Comparison of ENCODE assay signal across 19 cellular contexts in genomic region chr1:9731051-9731537, GRCh38.
DNase-seq lines count a peak whose midpoint lies in the region; ATAC-seq and TF ChIP-seq lines count a peak whose summit lies in the region.
"Had no signal": no experiment of that assay in that cellular context is flagged by ENCODE, and none has a peak within 500 bp of the region (broad histone marks: within the 10 kb centered on the region; RNA-seq: fewer than 3 reads in every experiment).

No MANE protein-coding gene starts in this region.

- peak overlapping the region; percentile 68 to 93 (median 83) for H3K27ac Mint-ChIP-seq in CD4-positive, alpha-beta memory T cell
- H3K27ac Mint-ChIP-seq in H9 = peak overlapping the region in 2 of 3 experiments; percentile 35 to 47; a peak in 2 of 7 replicates
- peak overlapping the region; percentile 71 for H3K27ac Mint-ChIP-seq in activated naive CD8-positive, alpha-beta T cell treated with anti-CD3 and anti-CD28 coated beads, Interleukin-2, amount 50 U/mL, for 24 hours
- H3K27ac Mint-ChIP-seq in nephron progenitor cell = peak overlapping the region; percentile 84

- TF ChIP-seq CTCF in H9 (conservative IDR thresholded peaks at IDR 0.05) (no peak), nephron progenitor cell (IDR thresholded peaks at IDR 0.05) (no peak)

- peaks cover 0 to 7% (median 0%) of the 10 kb centered on the region in 8 donors for H3K9me3 Mint-ChIP-seq in CD4-positive, alpha-beta memory T cell
- no peaks in the 10 kb centered on the region for H3K9me3 Mint-ChIP-seq in H9
- no peaks in the 10 kb centered on the region for H3K9me3 Mint-ChIP-seq in activated naive CD8-positive, alpha-beta T cell treated with anti-CD3 and anti-CD28 coated beads, Interleukin-2, amount 50 U/mL, for 24 hours
- H3K9me3 Mint-ChIP-seq in nephron progenitor cell = peaks cover 6% of the 10 kb centered on the region
- H3K9me3 Mint-ChIP-seq: brain had no signal

- H4K8ac ChIP-seq in H9 (replicated peaks; ENCODE audit: insufficient read length, low read depth, low read length) = no peak overlapping the region

- peaks cover 67 to 87% of the 10 kb centered on the region in 2 donors for H3K36me3 Mint-ChIP-seq in CD4-positive, alpha-beta memory T cell
- H3K36me3 Mint-ChIP-seq in H9 (ENCODE audit: insufficient read depth in 1 of 3, low read depth in 3 of 3) (peaks cover 62 to 87% (median 82%) of the 10 kb centered on the region in 3 experiments), nephron progenitor cell (ENCODE audit: low read depth) (peaks cover 91% of the 10 kb centered on the region)
- peaks cover 67% of the 10 kb centered on the region for H3K36me3 Mint-ChIP-seq in activated naive CD8-positive, alpha-beta T cell treated with anti-CD3 and anti-CD28 coated beads, Interleukin-2, amount 50 U/mL, for 24 hours (ENCODE audit: low read depth)

- peaks cover 41% of the 10 kb centered on the region for H3K4me1 ChIP-seq in CD4-positive, alpha-beta memory T cell (ENCODE audit: insufficient read depth, low read length)
- no peaks in the 10 kb centered on the region for H3K4me1 ChIP-seq in H9 (ENCODE audit: insufficient read depth, low read length)
- H3K4me1 ChIP-seq: esophagus squamous epithelium, neural progenitor cell, transverse colon had no signal

- H3K18ac ChIP-seq in H9 (ENCODE audit: insufficient read length, low read depth, low read length) = no peak overlapping the region

- no peak overlapping the region for H4K5ac ChIP-seq in H9 (ENCODE audit: insufficient read length, low read depth, low read length)

- POLR2A ChIA-PET in CD4-positive, alpha-beta memory T cell (lab: Charles Lee; ENCODE audit: partially characterized antibody) = interaction anchor here (0.5 to 12.0 kb wide), 5 partner anchors 16 to 104 kb away, joined by 3 to 187 read pairs (median 8); no protein-coding TSS in a partner anchor

- H4K91ac ChIP-seq in H9 (ENCODE audit: insufficient read length, low read depth, low read length) = no peak overlapping the region

- H3K79me1 ChIP-seq in H9 (ENCODE audit: insufficient read depth, low read depth, low read length, poor library complexity, severe bottlenecking) = no peaks in the 10 kb centered on the region

- no peaks in the 10 kb centered on the region for H3K27me3 ChIP-seq in CD4-positive, alpha-beta memory T cell (ENCODE audit: insufficient read depth, low read length)
- no peaks in the 10 kb centered on the region for H3K27me3 ChIP-seq in H9 (ENCODE audit: insufficient read depth, low read length)
- H3K27me3 ChIP-seq: esophagus squamous epithelium, neural progenitor cell, transverse colon had no signal

- H3K14ac ChIP-seq in H9 (ENCODE audit: insufficient read depth, low read length) = no peak overlapping the region

- H3K27ac ChIP-seq in CD4-positive, alpha-beta memory T cell (ENCODE audit: low read depth, low read length) = no peak overlapping the region
- no peak overlapping the region for H3K27ac ChIP-seq in H9 (ENCODE audit: insufficient read length, low read depth, low read length)
- H3K27ac ChIP-seq: neural progenitor cell, transverse colon had no signal

- no peak overlapping the region for H3K23ac ChIP-seq in H9 (ENCODE audit: insufficient read length, low read depth, low read length)

- H3K4me1 Mint-ChIP-seq in CD4-positive, alpha-beta memory T cell = peaks cover 23 to 68% (median 49%) of the 10 kb centered on the region in 4 donors
- H3K4me1 Mint-ChIP-seq in H9 (no peaks in the 10 kb centered on the region; a peak in 1 of 4 replicates), nephron progenitor cell (peaks cover 14% of the 10 kb centered on the region)
- peaks cover 52% of the 10 kb centered on the region for H3K4me1 Mint-ChIP-seq in activated naive CD8-positive, alpha-beta T cell treated with anti-CD3 and anti-CD28 coated beads, Interleukin-2, amount 50 U/mL, for 24 hours
- H3K4me1 Mint-ChIP-seq: brain, neural progenitor cell had no signal

- no peaks in the 10 kb centered on the region for H3K79me2 ChIP-seq in H9 (ENCODE audit: insufficient read depth, low read length)

- H3K23me2 ChIP-seq in H9 (ENCODE audit: insufficient read length, low read depth, low read length, poor library complexity, severe bottlenecking) = no peaks in the 10 kb centered on the region

- peak overlapping the region in 3 of 8 donors; percentile 22 to 49 (median 42) for H3K4me3 Mint-ChIP-seq in CD4-positive, alpha-beta memory T cell
- H3K4me3 Mint-ChIP-seq in H9 = no peak overlapping the region
- no peak overlapping the region for H3K4me3 Mint-ChIP-seq in activated naive CD8-positive, alpha-beta T cell treated with anti-CD3 and anti-CD28 coated beads, Interleukin-2, amount 50 U/mL, for 24 hours
- no peak overlapping the region for H3K4me3 Mint-ChIP-seq in nephron progenitor cell
- H3K4me3 Mint-ChIP-seq: brain, neural progenitor cell had no signal

- H2BK5ac ChIP-seq in H9 (ENCODE audit: insufficient read length, low read length) = no peak overlapping the region

- H3K4me3 ChIP-seq in CD4-positive, alpha-beta memory T cell (ENCODE audit: low read length in 2 of 2) = no peak overlapping the region
- H3K4me3 ChIP-seq: esophagus squamous epithelium, neural progenitor cell, transverse colon had no signal

- no peak overlapping the region for H2BK15ac ChIP-seq in H9 (ENCODE audit: low read depth, low read length)

- no CpG with 5 or more reads among the region's 31 CpGs for WGBS in H9 (ENCODE audit: extremely low coverage, insufficient read length, low lambda C conversion rate)

- no peak for DNase-seq in CD4-positive, alpha-beta memory T cell
- DNase-seq in H9 (no peak), nephron progenitor cell (no peak), hepatic stellate cell (ENCODE audit: low spot score) (no peak), NK-92 (lab: John Stamatoyannopoulos, UW; ENCODE audit: unreplicated experiment) (no peak)
- no peak for DNase-seq in activated naive CD8-positive, alpha-beta T cell treated with anti-CD3 and anti-CD28 coated beads, Interleukin-2, amount 50 U/mL, for 24 hours
- DNase-seq: activated CD8-positive, alpha-beta memory T cell treated with anti-CD3 and anti-CD28 coated beads for 24 hours; activated gamma-delta T cell treated with Interleukin-2 at 50 U/mL for 16 hours; DND-41; esophagus squamous epithelium; mammary epithelial cell; NCI-H2081 treated with DMSO at 0.1 percent for 48 hours; NCI-H524 treated with DMSO at 0.1 percent for 48 hours; stimulated activated CD4-positive, alpha-beta T cell treated with anti-CD3 and anti-CD28 coated beads, Interleukin-2, amount 100 ng/mL, for 48 hours; stimulated activated CD8-positive, alpha-beta memory T cell treated with anti-CD3 and anti-CD28 coated beads, Interleukin-4, amount 100 ng/mL, for 48 hours had no signal

- no peak for ATAC-seq in activated naive CD8-positive, alpha-beta T cell treated with anti-CD3 and anti-CD28 coated beads, Interleukin-2, amount 50 U/mL, for 24 hours
- ATAC-seq in GM19452 (IDR thresholded peaks at IDR 0.05; ENCODE audit: unreplicated experiment) = no peak

- CTCF ChIA-PET in CD4-positive, alpha-beta memory T cell (lab: Charles Lee; ENCODE audit: partially characterized antibody) = interaction anchor here (0.9 to 1.7 kb wide), 6 partner anchors 9 to 137 kb away, joined by 3 to 8 read pairs (median 3); no protein-coding TSS in a partner anchor

- no peak overlapping the region for H2BK120ac ChIP-seq in H9 (ENCODE audit: low read depth, low read length, poor library complexity, severe bottlenecking)

- H3T11ph ChIP-seq in H9 (ENCODE audit: low read length) = no peak overlapping the region

- H4K20me1 ChIP-seq in H9 (ENCODE audit: control insufficient read depth, insufficient read depth, insufficient read length) = no peaks in the 10 kb centered on the region

- H2BK20ac ChIP-seq in H9 (ENCODE audit: low read depth, low read length, poor library complexity, severe bottlenecking) = no peak overlapping the region

- peaks cover 73% of the 10 kb centered on the region for H3K36me3 ChIP-seq in CD4-positive, alpha-beta memory T cell (ENCODE audit: insufficient read depth, low read length)
- H3K36me3 ChIP-seq: neural progenitor cell had no signal

- no peak overlapping the region for H3K4me2 ChIP-seq in H9 (ENCODE audit: insufficient read depth, insufficient read length, low read length)
- H3K4me2 ChIP-seq: neural progenitor cell had no signal

- H3K9ac ChIP-seq in H9 (ENCODE audit: extremely low read depth, insufficient read length, low read length) = no peak overlapping the region
- H3K9ac ChIP-seq: neural progenitor cell had no signal

- no peak overlapping the region for H3K56ac ChIP-seq in H9 (ENCODE audit: insufficient read length, low read depth, low read length)

- H2AK5ac ChIP-seq in H9 (ENCODE audit: insufficient read length, low read length) = no peak overlapping the region

- no peaks in the 10 kb centered on the region for H3K27me3 Mint-ChIP-seq in CD4-positive, alpha-beta memory T cell
- H3K27me3 Mint-ChIP-seq in H9 (ENCODE audit: low read depth) = peaks cover 2% of the 10 kb centered on the region; the same call in 1 of the 2 replicates
- no peaks in the 10 kb centered on the region for H3K27me3 Mint-ChIP-seq in activated naive CD8-positive, alpha-beta T cell treated with anti-CD3 and anti-CD28 coated beads, Interleukin-2, amount 50 U/mL, for 24 hours
- peaks cover 4% of the 10 kb centered on the region for H3K27me3 Mint-ChIP-seq in nephron progenitor cell (ENCODE audit: low read depth, poor library complexity)

- no peak overlapping the region for H2BK12ac ChIP-seq in H9 (ENCODE audit: insufficient read length, low read depth, low read length)

- intact Hi-C loops in CD4-positive, alpha-beta memory T cell (cut with micrococcal nuclease) = no loop called here

- no peak overlapping the region for H2AFZ ChIP-seq in H9 (ENCODE audit: low read length)
- H2AFZ ChIP-seq: neural progenitor cell had no signal

- no peaks in the 10 kb centered on the region for H3K9me3 ChIP-seq in CD4-positive, alpha-beta memory T cell (ENCODE audit: control insufficient read depth in 1 of 2, low read length in 2 of 2)
- peaks cover 5% of the 10 kb centered on the region for H3K9me3 ChIP-seq in H9 (ENCODE audit: control insufficient read depth, low read depth, low read length)
- H3K9me3 ChIP-seq: esophagus squamous epithelium, transverse colon had no signal

- H3K4ac ChIP-seq in H9 (ENCODE audit: low read depth, low read length) = no peak overlapping the region
